In genomic region chrX:153953892-153954617, GRCh38 we compare ENCODE assay signal across 2 cellular contexts.
TF ChIP-seq lines count a peak whose summit lies in the region.

No MANE protein-coding gene starts in this region.

TF ChIP-seq in GM12891, 5 proteins besides CTCF, POLR2A, EP300 and RAD21 (continued from another document):
- TF ChIP-seq PAX5 (IDR thresholded peaks at IDR 0.05; ENCODE audit: insufficient read depth, low read length, severe bottlenecking) (no peak), TAF1 (IDR thresholded peaks at IDR 0.05; ENCODE audit: low read depth, low read length) (no peak), SPI1 (IDR thresholded peaks at IDR 0.05; ENCODE audit: low read depth, low read length) (no peak)

TF ChIP-seq in SK-N-SH, 30 proteins besides CTCF, POLR2A, EP300 and RAD21:
- no peak for TF ChIP-seq USF1 (IDR thresholded peaks at IDR 0.05; ENCODE audit: borderline replicate concordance, low read depth)
- no peak for TF ChIP-seq JUND (IDR thresholded peaks at IDR 0.05)
- no peak for TF ChIP-seq MAX (IDR thresholded peaks at IDR 0.05; ENCODE audit: low read depth)
- no peak for TF ChIP-seq RCOR1 (IDR thresholded peaks at IDR 0.05; ENCODE audit: low read length)
- no peak for TF ChIP-seq EZH2phosphoT487 (IDR thresholded peaks at IDR 0.05; ENCODE audit: borderline replicate concordance, low read depth)
- no peak for TF ChIP-seq FOXJ3 (CRISPR knock-in tag; IDR thresholded peaks at IDR 0.05)
- no peak for TF ChIP-seq ELF1 (IDR thresholded peaks at IDR 0.05)
- no peak for TF ChIP-seq SIN3A (IDR thresholded peaks at IDR 0.05; ENCODE audit: borderline replicate concordance, low read depth, low read length)
- TF ChIP-seq GATA2 (CRISPR knock-in tag; IDR thresholded peaks at IDR 0.05) = no peak
- no peak for TF ChIP-seq RXRA (IDR thresholded peaks at IDR 0.05; ENCODE audit: borderline replicate concordance, low read depth)
- TF ChIP-seq TCF12 (IDR thresholded peaks at IDR 0.05) = no peak
- TF ChIP-seq REST (IDR thresholded peaks at IDR 0.05; ENCODE audit: low read depth, low read length) = no peak
- no peak for TF ChIP-seq NFIC (IDR thresholded peaks at IDR 0.05; ENCODE audit: borderline replicate concordance)
- no peak for TF ChIP-seq IRF3 (IDR thresholded peaks at IDR 0.05; ENCODE audit: low read depth, low read length)
- TF ChIP-seq MEF2A (IDR thresholded peaks at IDR 0.05; ENCODE audit: borderline replicate concordance, low read depth) = no peak
- TF ChIP-seq PBX3 (IDR thresholded peaks at IDR 0.05) = no peak
- no peak for TF ChIP-seq YY1 (IDR thresholded peaks at IDR 0.05; ENCODE audit: low read depth)
- TF ChIP-seq ZBTB33 (IDR thresholded peaks at IDR 0.05; ENCODE audit: borderline replicate concordance, low read depth) = no peak
- no peak for TF ChIP-seq SMC3 (IDR thresholded peaks at IDR 0.05; ENCODE audit: low read depth, low read length)
- no peak for TF ChIP-seq NRF1 (IDR thresholded peaks at IDR 0.05; ENCODE audit: low read depth, low read length)
TF ChIP-seq in SK-N-SH: peak in this region for 0.
